8 cellular contexts compared by ENCODE assay signal in the genomic region with DNA sequence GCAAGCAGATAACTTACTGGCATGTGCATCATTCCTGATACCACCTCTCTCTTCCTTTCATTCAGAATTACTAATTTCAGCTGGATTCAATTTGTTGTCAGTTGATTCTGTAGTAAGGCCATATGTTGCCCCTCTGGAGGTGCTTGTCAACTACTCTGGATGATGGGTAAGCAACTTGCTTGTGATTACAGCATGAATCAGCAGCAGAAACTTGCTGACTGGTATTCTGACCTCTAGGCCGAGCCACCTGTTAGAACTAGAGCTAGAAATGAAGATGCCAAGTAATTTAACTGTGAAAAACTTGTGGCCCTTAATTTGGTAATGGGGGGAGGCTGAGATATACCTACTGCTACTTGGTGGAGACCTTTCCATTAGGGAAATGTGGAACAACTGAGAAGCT. TPM values are rescaled to one million over a fixed set of nuclear protein-coding genes. Genes with fewer than 3 reads are reported as not detected.
DNase-seq lines count a peak whose midpoint lies in the region; ATAC-seq and TF ChIP-seq lines count a peak whose summit lies in the region.

No MANE protein-coding gene starts in this region.

- no peak overlapping the region for H3K4me3 Mint-ChIP-seq in activated T-helper 1 cell treated with anti-CD3 and anti-CD28 coated beads, Interleukin-12 subunit alpha, Interleukin-12 subunit beta, Interleukin-2, Interleukin-4 antibody, amounts not matched to agents 30 ng/mL and 10 ng/mL and 1 ng/mL, durations not matched to agents 14 hours and 24 hours and 36 hours

- TF ChIP-seq POLR2A in spleen (IDR thresholded peaks at IDR 0.05): no peak

- H3K4me1 Mint-ChIP-seq in activated T-helper 1 cell treated with anti-CD3 and anti-CD28 coated beads, Interleukin-12 subunit alpha, Interleukin-12 subunit beta, Interleukin-2, Interleukin-4 antibody, amounts not matched to agents 30 ng/mL and 10 ng/mL and 1 ng/mL, durations not matched to agents 14 hours and 24 hours and 36 hours (ENCODE audit: low read depth): peaks cover 49% of the 10 kb centered on the region

- H3K4me1 ChIP-seq in spleen (peaks cover 60 to 95% (median 91%) of the 10 kb centered on the region in 6 donors), HAP-1 (peaks cover 26% of the 10 kb centered on the region)

- H3K4me3 ChIP-seq in fibroblast of villous mesenchyme (ENCODE audit: low read depth, low read length): no peak overlapping the region
- peak overlapping the region in 3 of 8 donors; percentile 3 to 97 (median 89) for H3K4me3 ChIP-seq in spleen
- H3K4me3 ChIP-seq in HAP-1: no peak overlapping the region

- in situ Hi-C loops in HAP-1 (cut with MboI; ENCODE audit: low sequenced_read_pairs): no loop called here

- peak overlapping the region in 7 of 8 donors; percentile 84 to 99 (median 96) for H3K27ac ChIP-seq in spleen

- H3K9me3 Mint-ChIP-seq in activated T-helper 1 cell treated with anti-CD3 and anti-CD28 coated beads, Interleukin-12 subunit alpha, Interleukin-12 subunit beta, Interleukin-2, Interleukin-4 antibody, amounts not matched to agents 30 ng/mL and 10 ng/mL and 1 ng/mL, durations not matched to agents 14 hours and 24 hours and 36 hours: no peaks in the 10 kb centered on the region

- DNase-seq in activated CD4-positive, CD25-positive, alpha-beta regulatory T cell (lab: John Stamatoyannopoulos, UW): no peak
- DNase-seq in activated T-helper 1 cell treated with anti-CD3 and anti-CD28 coated beads, Interleukin-12 subunit alpha, Interleukin-12 subunit beta, Interleukin-2, Interleukin-4 antibody, amounts not matched to agents 30 ng/mL and 10 ng/mL and 1 ng/mL, durations not matched to agents 14 hours and 24 hours and 36 hours (ENCODE audit: low spot score): no peak
- DNase-seq in fibroblast of villous mesenchyme (ENCODE audit: low read depth) (peak; percentile 32), spleen (no peak), HAP-1 (ENCODE audit: low spot score in 2 of 2) (no peak), NCI-H146 (lab: John Stamatoyannopoulos, UW) (no peak), NCI-H1092 (lab: John Stamatoyannopoulos, UW) (no peak)

- H3K9me3 ChIP-seq in spleen (no peaks in the 10 kb centered on the region), HAP-1 (no peaks in the 10 kb centered on the region)

- no peak for TF ChIP-seq CTCF in fibroblast of villous mesenchyme (IDR thresholded peaks at IDR 0.05; ENCODE audit: insufficient read depth, low read depth, low read length)
- no peak for TF ChIP-seq CTCF in spleen (IDR thresholded peaks at IDR 0.05 in 8 of 11, conservative IDR thresholded peaks at IDR 0.05 in 3 of 11)

- intact Hi-C loops in activated T-helper 1 cell treated with anti-CD3 and anti-CD28 coated beads, Interleukin-12 subunit alpha, Interleukin-12 subunit beta, Interleukin-2, Interleukin-4 antibody, amounts not matched to agents 30 ng/mL and 10 ng/mL and 1 ng/mL, durations not matched to agents 14 hours and 24 hours and 36 hours (cut with micrococcal nuclease): loop anchor here (5.0 to 10.0 kb wide), 2 partner anchors 423 to 1265 kb away; partner anchors contain the start of gene SETD1B
- intact Hi-C loops in spleen (cut with DNase I; ENCODE audit: low total_unique reads): no loop called here

- H3K27ac Mint-ChIP-seq in activated T-helper 1 cell treated with anti-CD3 and anti-CD28 coated beads, Interleukin-12 subunit alpha, Interleukin-12 subunit beta, Interleukin-2, Interleukin-4 antibody, amounts not matched to agents 30 ng/mL and 10 ng/mL and 1 ng/mL, durations not matched to agents 14 hours and 24 hours and 36 hours: peak overlapping the region; percentile 74

- peaks cover 27% of the 10 kb centered on the region for H3K36me3 Mint-ChIP-seq in activated T-helper 1 cell treated with anti-CD3 and anti-CD28 coated beads, Interleukin-12 subunit alpha, Interleukin-12 subunit beta, Interleukin-2, Interleukin-4 antibody, amounts not matched to agents 30 ng/mL and 10 ng/mL and 1 ng/mL, durations not matched to agents 14 hours and 24 hours and 36 hours (ENCODE audit: low read depth)

- H3K27me3 ChIP-seq in spleen (replicated peaks in 1 of 7) (no peaks in the 10 kb centered on the region), HAP-1 (ENCODE audit: low read depth) (no peaks in the 10 kb centered on the region)

- WGBS in spleen, 5 donors: 33 to 80% (median 44%) methylated on average over 1 of the region's 1 CpG

- ATAC-seq in activated CD4-positive, CD25-positive, alpha-beta regulatory T cell treated with anti-CD3 and anti-CD28 coated beads, Interleukin-2, amount 50 U/mL, for 24 hours: peak; percentile 49 to 69

- H3K27me3 Mint-ChIP-seq in activated T-helper 1 cell treated with anti-CD3 and anti-CD28 coated beads, Interleukin-12 subunit alpha, Interleukin-12 subunit beta, Interleukin-2, Interleukin-4 antibody, amounts not matched to agents 30 ng/mL and 10 ng/mL and 1 ng/mL, durations not matched to agents 14 hours and 24 hours and 36 hours (ENCODE audit: insufficient read depth): no peaks in the 10 kb centered on the region

- H3K36me3 ChIP-seq in spleen (peaks cover 0 to 63% (median 0%) of the 10 kb centered on the region in 6 donors), HAP-1 (replicated peaks) (peaks cover 15% of the 10 kb centered on the region)

RNA-seq across cellular contexts. Expression of gene RNF10, which starts 5.1 kb away (rescaled TPM):
- 170 and 181 TPM in 2 replicates for total RNA-seq in activated T-helper 1 cell treated with anti-CD3 and anti-CD28 coated beads, Interleukin-12 subunit alpha, Interleukin-12 subunit beta, Interleukin-2, Interleukin-4 antibody, amounts not matched to agents 30 ng/mL and 10 ng/mL and 1 ng/mL, durations not matched to agents 14 hours and 24 hours and 36 hours
- total RNA-seq in fibroblast of villous mesenchyme: 127 and 175 TPM in 2 replicates
- 100 to 1,000 TPM; 172 to 428 (median 248) TPM for total RNA-seq in spleen
- 100 to 1,000 TPM; 101 to 134 (median 125) TPM for polyA plus RNA-seq in spleen

RNA-seq across cellular contexts. Expression of gene COQ5, which starts 10.3 kb away (rescaled TPM):
- total RNA-seq in activated T-helper 1 cell treated with anti-CD3 and anti-CD28 coated beads, Interleukin-12 subunit alpha, Interleukin-12 subunit beta, Interleukin-2, Interleukin-4 antibody, amounts not matched to agents 30 ng/mL and 10 ng/mL and 1 ng/mL, durations not matched to agents 14 hours and 24 hours and 36 hours: 27.8 and 29.8 TPM in 2 replicates
- total RNA-seq in fibroblast of villous mesenchyme (18.4 and 29.8 TPM in 2 replicates), spleen (10 to 100 TPM; 18.6 to 24.0 (median 20.2) TPM)
- 10 to 100 TPM; 29.2 to 34.6 (median 32.5) TPM for polyA plus RNA-seq in spleen

RNA-seq across cellular contexts. Expression of gene POP5, which starts 41.9 kb away (rescaled TPM):
- total RNA-seq in activated T-helper 1 cell treated with anti-CD3 and anti-CD28 coated beads, Interleukin-12 subunit alpha, Interleukin-12 subunit beta, Interleukin-2, Interleukin-4 antibody, amounts not matched to agents 30 ng/mL and 10 ng/mL and 1 ng/mL, durations not matched to agents 14 hours and 24 hours and 36 hours: 83.3 and 85.0 TPM in 2 replicates
- 35.8 and 40.6 TPM in 2 replicates for total RNA-seq in fibroblast of villous mesenchyme
- total RNA-seq in spleen: 10 to 100 TPM; 28.1 to 54.0 (median 40.1) TPM
- 10 to 100 TPM; 77.6 to 84.1 (median 78.5) TPM for polyA plus RNA-seq in spleen

RNA-seq across cellular contexts. Expression of gene DYNLL1, which starts 43.4 kb away (rescaled TPM):
- total RNA-seq in activated T-helper 1 cell treated with anti-CD3 and anti-CD28 coated beads, Interleukin-12 subunit alpha, Interleukin-12 subunit beta, Interleukin-2, Interleukin-4 antibody, amounts not matched to agents 30 ng/mL and 10 ng/mL and 1 ng/mL, durations not matched to agents 14 hours and 24 hours and 36 hours: 341 and 356 TPM in 2 replicates
- 206 and 280 TPM in 2 replicates for total RNA-seq in fibroblast of villous mesenchyme
- total RNA-seq in spleen: 100 to 1,000 TPM in 6 of 7 donors, 10 to 100 TPM in 1; 84.1 to 220 (median 152) TPM
- polyA plus RNA-seq in spleen: 100 to 1,000 TPM; 164 to 338 (median 313) TPM
